In the genomic region with DNA sequence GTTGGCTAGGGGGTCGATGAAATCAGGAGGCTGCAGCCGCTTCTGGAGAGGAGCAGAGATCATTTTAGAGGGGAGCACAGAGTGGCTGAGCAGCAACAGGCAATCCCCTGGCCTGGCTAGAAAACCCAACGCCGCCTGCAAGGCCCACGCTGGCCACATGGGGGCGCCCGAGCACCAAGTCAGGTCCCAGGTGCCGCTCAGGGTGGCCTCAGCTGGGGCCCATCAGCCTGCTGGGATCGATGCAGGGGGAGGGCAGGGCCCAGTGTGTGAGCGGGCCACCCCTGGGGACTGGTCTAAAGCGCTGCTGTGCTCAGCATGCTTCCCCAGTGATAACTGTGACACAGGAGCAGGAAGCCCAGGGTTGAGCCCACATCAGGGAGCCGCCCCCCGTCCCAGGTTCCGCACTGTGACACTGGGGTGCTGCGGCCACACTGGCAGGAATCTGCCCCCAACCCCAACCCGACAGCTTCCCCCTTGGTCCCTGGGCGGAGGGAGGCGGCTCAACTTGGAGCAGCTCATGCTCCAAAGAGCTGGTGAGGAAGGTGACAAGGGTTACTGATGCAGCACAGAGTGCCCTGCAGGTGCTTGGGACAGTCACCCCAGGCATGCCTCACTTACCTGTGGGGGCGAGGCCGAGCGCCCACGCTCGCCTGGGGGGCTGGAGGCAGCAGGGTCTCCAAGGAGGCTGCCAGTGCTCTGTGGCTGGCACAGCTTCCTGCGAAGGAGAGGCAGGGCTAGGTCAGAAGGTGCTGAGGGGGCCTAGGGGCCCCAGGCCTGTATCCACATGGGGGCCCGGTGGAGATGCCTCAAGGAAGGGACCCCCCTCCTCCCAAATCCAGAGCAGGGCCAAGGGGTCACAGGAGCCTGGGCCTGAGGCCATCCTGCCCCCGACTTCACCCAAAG, we compare ENCODE assay signal across 8 cellular contexts. TPM values are rescaled to one million over a fixed set of nuclear protein-coding genes. Genes with fewer than 3 reads are reported as not detected.
DNase-seq lines count a peak whose midpoint lies in the region; ATAC-seq and TF ChIP-seq lines count a peak whose summit lies in the region.

No MANE protein-coding gene starts in this region.

- CTCF ChIA-PET in HEK293 (lab: Yijun Ruan, JAX): interaction anchor here (0.5 to 7.5 kb wide), 35 partner anchors 9 to 1158 kb away, joined by 3 to 85 read pairs (median 4); no protein-coding TSS in a partner anchor

- H3K9me3 ChIP-seq in CD4-positive, CD25-positive, alpha-beta regulatory T cell (ENCODE audit: control insufficient read depth in 2 of 2, low read length in 2 of 2): no peaks in the 10 kb centered on the region
- H3K9me3 ChIP-seq in HEK293 (ENCODE audit: control insufficient read depth, insufficient read depth, low read depth, low read length): no peaks in the 10 kb centered on the region

- TF ChIP-seq CTCF in HEK293 (tag by site-specific recombination; IDR thresholded peaks at IDR 0.05): peak; percentile 95

- no peak overlapping the region for H3K4me3 Mint-ChIP-seq in CD4-positive, CD25-positive, alpha-beta regulatory T cell
- no peak overlapping the region for H3K4me3 Mint-ChIP-seq in dendritic cell treated with granulocyte-macrophage colony-stimulating factor and Interleukin-4, amounts not matched to agents 40 ng/mL and 50 ng/mL, for 4 days
- no peak overlapping the region for H3K4me3 Mint-ChIP-seq in memory B cell

- peak; percentile 87 to 88 for ATAC-seq in CD4-positive, CD25-positive, alpha-beta regulatory T cell (ENCODE audit: low read depth in 2 of 2)
- ATAC-seq in memory B cell (ENCODE audit: low read depth) (peak; percentile 93), HG02623 (IDR thresholded peaks at IDR 0.05; ENCODE audit: unreplicated experiment) (no peak)

- H3K9me3 Mint-ChIP-seq in CD4-positive, CD25-positive, alpha-beta regulatory T cell: no peaks in the 10 kb centered on the region
- H3K9me3 Mint-ChIP-seq in dendritic cell treated with granulocyte-macrophage colony-stimulating factor and Interleukin-4, amounts not matched to agents 40 ng/mL and 50 ng/mL, for 4 days: no peaks in the 10 kb centered on the region
- no peaks in the 10 kb centered on the region for H3K9me3 Mint-ChIP-seq in memory B cell

- POLR2A ChIA-PET in HEK293 (lab: Yijun Ruan, JAX): interaction anchor here (0.9 kb wide), 1 partner anchor 137 kb away, joined by 3 read pairs; a partner anchor contains a TSS

- peaks cover 0 to 7% (median 3%) of the 10 kb centered on the region in 4 donors for H3K4me1 Mint-ChIP-seq in CD4-positive, CD25-positive, alpha-beta regulatory T cell
- peaks cover 20% of the 10 kb centered on the region for H3K4me1 Mint-ChIP-seq in dendritic cell treated with granulocyte-macrophage colony-stimulating factor and Interleukin-4, amounts not matched to agents 40 ng/mL and 50 ng/mL, for 4 days (ENCODE audit: low read depth)
- H3K4me1 Mint-ChIP-seq in memory B cell: peaks cover 3% of the 10 kb centered on the region

- intact Hi-C loops in dendritic cell treated with granulocyte-macrophage colony-stimulating factor and Interleukin-4, amounts not matched to agents 40 ng/mL and 50 ng/mL, for 4 days (cut with micrococcal nuclease): loop anchor here (5.0 kb wide), 1 partner anchor 396 kb away; no protein-coding TSS in a partner anchor

- H3K4me1 ChIP-seq in CD4-positive, CD25-positive, alpha-beta regulatory T cell (ENCODE audit: control insufficient read depth, insufficient read depth, low read length, poor library complexity, severe bottlenecking): no peaks in the 10 kb centered on the region
- no peaks in the 10 kb centered on the region for H3K4me1 ChIP-seq in HEK293 (ENCODE audit: control insufficient read depth, insufficient read depth, low read length)

- H3K4me3 ChIP-seq in CD4-positive, CD25-positive, alpha-beta regulatory T cell (ENCODE audit: low read depth, low read length): no peak overlapping the region
- H3K4me3 ChIP-seq in HEK293 (ENCODE audit: low read depth, low read length): no peak overlapping the region

- H3K27ac Mint-ChIP-seq in CD4-positive, CD25-positive, alpha-beta regulatory T cell: no peak overlapping the region
- H3K27ac Mint-ChIP-seq in dendritic cell treated with granulocyte-macrophage colony-stimulating factor and Interleukin-4, amounts not matched to agents 40 ng/mL and 50 ng/mL, for 4 days: peak overlapping the region; percentile 11
- no peak overlapping the region for H3K27ac Mint-ChIP-seq in memory B cell

- no peak overlapping the region for H3K27ac ChIP-seq in CD4-positive, CD25-positive, alpha-beta regulatory T cell (ENCODE audit: insufficient read depth, low read length, poor library complexity, severe bottlenecking)
- H3K27ac ChIP-seq in HEK293 (ENCODE audit: extremely low read depth, low read depth, low read length): no peak overlapping the region

- peak; percentile 75 to 82 (median 76) for DNase-seq in CD4-positive, CD25-positive, alpha-beta regulatory T cell
- DNase-seq in NCI-H226 (peak; percentile 36), memory B cell (ENCODE audit: low spot score in 2 of 2) (peak; percentile 94 to 100)
- peak; percentile 81 to 88 for DNase-seq in activated CD4-positive, alpha-beta T cell treated with anti-CD3 and anti-CD28 coated beads, Interleukin-2, amount 50 U/mL, for 4 hours
- peak; percentile 63 to 65 for DNase-seq in stimulated activated CD8-positive, alpha-beta memory T cell treated with anti-CD3 and anti-CD28 coated beads, Interleukin-15, amount 100 ng/mL, for 4 hours (ENCODE audit: low read depth in 2 of 2)

- H3K36me3 ChIP-seq in CD4-positive, CD25-positive, alpha-beta regulatory T cell (ENCODE audit: control insufficient read depth, insufficient read depth, low read length): peaks cover 32% of the 10 kb centered on the region
- peaks cover 4 to 42% of the 10 kb centered on the region in 2 experiments; a peak in 2 of 3 replicates for H3K36me3 ChIP-seq in HEK293 (ENCODE audit: control insufficient read depth in 2 of 2, insufficient read depth in 1 of 2, low read length in 2 of 2)

- peaks cover 19% of the 10 kb centered on the region for H3K36me3 Mint-ChIP-seq in CD4-positive, CD25-positive, alpha-beta regulatory T cell
- peaks cover 94% of the 10 kb centered on the region for H3K36me3 Mint-ChIP-seq in dendritic cell treated with granulocyte-macrophage colony-stimulating factor and Interleukin-4, amounts not matched to agents 40 ng/mL and 50 ng/mL, for 4 days (ENCODE audit: low read depth)
- peaks cover 19% of the 10 kb centered on the region for H3K36me3 Mint-ChIP-seq in memory B cell

- no peaks in the 10 kb centered on the region for H3K27me3 Mint-ChIP-seq in CD4-positive, CD25-positive, alpha-beta regulatory T cell
- H3K27me3 Mint-ChIP-seq in dendritic cell treated with granulocyte-macrophage colony-stimulating factor and Interleukin-4, amounts not matched to agents 40 ng/mL and 50 ng/mL, for 4 days: no peaks in the 10 kb centered on the region
- H3K27me3 Mint-ChIP-seq in memory B cell: no peaks in the 10 kb centered on the region

- H3K27me3 ChIP-seq in CD4-positive, CD25-positive, alpha-beta regulatory T cell (ENCODE audit: control insufficient read depth, insufficient read depth, low read length): no peaks in the 10 kb centered on the region

TF ChIP-seq in HEK293, 187 proteins besides CTCF, POLR2A, EP300 and RAD21 (continues in another document):
- TF ChIP-seq ZNF132 (tag by site-specific recombination; IDR thresholded peaks at IDR 0.05; ENCODE audit: borderline replicate concordance) (no peak), SP7 (tag by site-specific recombination; IDR thresholded peaks at IDR 0.05) (peak; percentile 71), ZSCAN30 (tag by site-specific recombination; IDR thresholded peaks at IDR 0.05) (peak; percentile 70; the same call in 1 of the 2 replicates)
- TF ChIP-seq, protein P1, sequence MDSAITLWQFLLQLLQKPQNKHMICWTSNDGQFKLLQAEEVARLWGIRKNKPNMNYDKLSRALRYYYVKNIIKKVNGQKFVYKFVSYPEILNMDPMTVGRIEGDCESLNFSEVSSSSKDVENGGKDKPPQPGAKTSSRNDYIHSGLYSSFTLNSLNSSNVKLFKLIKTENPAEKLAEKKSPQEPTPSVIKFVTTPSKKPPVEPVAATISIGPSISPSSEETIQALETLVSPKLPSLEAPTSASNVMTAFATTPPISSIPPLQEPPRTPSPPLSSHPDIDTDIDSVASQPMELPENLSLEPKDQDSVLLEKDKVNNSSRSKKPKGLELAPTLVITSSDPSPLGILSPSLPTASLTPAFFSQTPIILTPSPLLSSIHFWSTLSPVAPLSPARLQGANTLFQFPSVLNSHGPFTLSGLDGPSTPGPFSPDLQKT (IDR thresholded peaks at IDR 0.05; ENCODE audit: borderline replicate concordance, low read depth, low read length): no peak
- TF ChIP-seq, protein P2, sequence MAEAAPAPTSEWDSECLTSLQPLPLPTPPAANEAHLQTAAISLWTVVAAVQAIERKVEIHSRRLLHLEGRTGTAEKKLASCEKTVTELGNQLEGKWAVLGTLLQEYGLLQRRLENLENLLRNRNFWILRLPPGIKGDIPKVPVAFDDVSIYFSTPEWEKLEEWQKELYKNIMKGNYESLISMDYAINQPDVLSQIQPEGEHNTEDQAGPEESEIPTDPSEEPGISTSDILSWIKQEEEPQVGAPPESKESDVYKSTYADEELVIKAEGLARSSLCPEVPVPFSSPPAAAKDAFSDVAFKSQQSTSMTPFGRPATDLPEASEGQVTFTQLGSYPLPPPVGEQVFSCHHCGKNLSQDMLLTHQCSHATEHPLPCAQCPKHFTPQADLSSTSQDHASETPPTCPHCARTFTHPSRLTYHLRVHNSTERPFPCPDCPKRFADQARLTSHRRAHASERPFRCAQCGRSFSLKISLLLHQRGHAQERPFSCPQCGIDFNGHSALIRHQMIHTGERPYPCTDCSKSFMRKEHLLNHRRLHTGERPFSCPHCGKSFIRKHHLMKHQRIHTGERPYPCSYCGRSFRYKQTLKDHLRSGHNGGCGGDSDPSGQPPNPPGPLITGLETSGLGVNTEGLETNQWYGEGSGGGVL (tag by site-specific recombination; IDR thresholded peaks at IDR 0.05): no peak

RNA-seq across cellular contexts. Expression of a gene that starts 13.3 kb away (rescaled TPM):
- total RNA-seq in CD4-positive, CD25-positive, alpha-beta regulatory T cell: 26.2 TPM
- 10 to 100 TPM; 11.3 to 26.0 (median 21.4) TPM for polyA plus RNA-seq in CD4-positive, CD25-positive, alpha-beta regulatory T cell

RNA-seq across cellular contexts. Expression of a gene that starts 32.0 kb away (rescaled TPM):
- 97.9 TPM for total RNA-seq in CD4-positive, CD25-positive, alpha-beta regulatory T cell
- polyA plus RNA-seq in CD4-positive, CD25-positive, alpha-beta regulatory T cell: 10 to 100 TPM; 47.3 to 84.0 (median 65.6) TPM

RNA-seq across cellular contexts. Expression of a gene that starts 53.8 kb away (rescaled TPM):
- not detected for total RNA-seq in CD4-positive, CD25-positive, alpha-beta regulatory T cell
- under 1 TPM in 3 of 4 donors, not detected in 1; 0.09 to 0.79 (median 0.25) TPM for polyA plus RNA-seq in CD4-positive, CD25-positive, alpha-beta regulatory T cell

Comparison
In these comparisons a context has a peak if more than half of its experiments do, and no peak if none do; other contexts are left out.
1. DNase-seq: peak in every context shown above with its lines; median percentile 97 in memory B cell; 84 in activated CD4-positive, alpha-beta T cell treated with anti-CD3 and anti-CD28 coated beads, Interleukin-2, amount 50 U/mL, for 4 hours; 76 in CD4-positive, CD25-positive, alpha-beta regulatory T cell; 64 in stimulated activated CD8-positive, alpha-beta memory T cell treated with anti-CD3 and anti-CD28 coated beads, Interleukin-15, amount 100 ng/mL, for 4 hours; 36 in NCI-H226.